14 cellular contexts compared by ENCODE assay signal in the genomic region with DNA sequence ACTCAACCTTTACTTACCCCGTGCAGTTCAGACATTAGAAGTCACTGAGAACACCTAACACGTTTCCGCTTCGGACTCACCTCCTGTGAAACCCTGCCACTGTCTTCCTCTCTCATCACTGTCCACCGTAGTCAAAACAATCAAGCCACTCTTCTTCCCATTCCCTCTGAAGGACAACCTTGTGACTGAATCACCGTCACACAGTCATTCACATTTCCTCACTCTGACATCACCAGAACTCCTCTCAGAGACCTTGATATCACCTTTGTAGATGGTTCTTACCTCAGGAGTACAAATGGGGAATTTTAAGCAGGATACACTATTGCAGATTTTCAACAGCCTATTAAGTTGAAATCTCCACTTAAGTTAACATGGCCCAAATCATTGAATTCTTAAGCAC. TPM values are rescaled to one million over a fixed set of nuclear protein-coding genes. Genes with fewer than 3 reads are reported as not detected.
DNase-seq lines count a peak whose midpoint lies in the region; ATAC-seq and TF ChIP-seq lines count a peak whose summit lies in the region.
"Had no signal": no experiment of that assay in that cellular context is flagged by ENCODE, and none has a peak within 500 bp of the region (broad histone marks: within the 10 kb centered on the region; RNA-seq: fewer than 3 reads in every experiment).

No MANE protein-coding gene starts in this region.

- H3K9ac ChIP-seq in Loucy (ENCODE audit: low read depth, low read length, poor library complexity, severe bottlenecking) (no peak overlapping the region), neural progenitor cell (no peak overlapping the region)

- H3K4me3 ChIP-seq in DOHH2 (ENCODE audit: low read length) = peak overlapping the region; percentile 85
- H3K4me3 ChIP-seq in Loucy (ENCODE audit: low read length, poor library complexity, severe bottlenecking) = peak overlapping the region; percentile 87
- peak overlapping the region; percentile 94 for H3K4me3 ChIP-seq in neural progenitor cell
- H3K4me3 ChIP-seq: thyroid gland had no signal

- peak overlapping the region; percentile 70 for H3K4me2 ChIP-seq in DOHH2 (ENCODE audit: low read length)
- peak overlapping the region; percentile 79 for H3K4me2 ChIP-seq in Loucy (ENCODE audit: low read depth, low read length, poor library complexity, severe bottlenecking)
- H3K4me2 ChIP-seq in neural progenitor cell = peak overlapping the region; percentile 90

- H4K20me1 ChIP-seq in DOHH2 (ENCODE audit: control insufficient read depth, insufficient read depth, low read depth, low read length) (no peaks in the 10 kb centered on the region), Loucy (ENCODE audit: insufficient read depth, low read length, poor library complexity, severe bottlenecking) (peaks cover 15% of the 10 kb centered on the region), neural progenitor cell (ENCODE audit: low read depth) (no peaks in the 10 kb centered on the region)

- H3K36me3 Mint-ChIP-seq in brain (peaks cover 25% of the 10 kb centered on the region), neural progenitor cell (peaks cover 17% of the 10 kb centered on the region)

- peak overlapping the region in 4 of 5 experiments; percentile 14 to 99 (median 99) for H3K27ac Mint-ChIP-seq in brain
- H3K27ac Mint-ChIP-seq in neural progenitor cell = no peak overlapping the region

- TF ChIP-seq CTCF in DOHH2 (IDR thresholded peaks at IDR 0.05; ENCODE audit: low read depth, low read length, poor library complexity, severe bottlenecking) (no peak), Loucy (conservative IDR thresholded peaks at IDR 0.05; ENCODE audit: low read length) (no peak), brain (conservative IDR thresholded peaks at IDR 0.05) (no peak), neural progenitor cell (IDR thresholded peaks at IDR 0.05) (no peak), foreskin keratinocyte (conservative IDR thresholded peaks at IDR 0.05) (no peak)

- H3K4me1 Mint-ChIP-seq in brain (peaks cover 48% of the 10 kb centered on the region), neural progenitor cell (peaks cover 27% of the 10 kb centered on the region)

- no peak for ATAC-seq in foreskin keratinocyte
- ATAC-seq: psoas muscle had no signal

- H3K27ac ChIP-seq in DOHH2 (ENCODE audit: low read depth, low read length) (no peak overlapping the region), neural progenitor cell (no peak overlapping the region), foreskin keratinocyte (no peak overlapping the region)
- H3K27ac ChIP-seq: esophagus muscularis mucosa, psoas muscle, thyroid gland had no signal

- H3F3A ChIP-seq in DOHH2 (ENCODE audit: control insufficient read depth, insufficient read depth) = no peaks in the 10 kb centered on the region
- no peaks in the 10 kb centered on the region for H3F3A ChIP-seq in Loucy (ENCODE audit: low read depth)
- H3F3A ChIP-seq in neural progenitor cell (ENCODE audit: low read depth) = no peaks in the 10 kb centered on the region

- H2AFZ ChIP-seq in Loucy (ENCODE audit: low read length) (no peak overlapping the region), neural progenitor cell (replicated peaks) (no peak overlapping the region)

- no peaks in the 10 kb centered on the region for H3K27me3 ChIP-seq in DOHH2 (ENCODE audit: control insufficient read depth, low read length)
- no peaks in the 10 kb centered on the region for H3K27me3 ChIP-seq in Loucy (ENCODE audit: insufficient read depth, low read length, poor library complexity, severe bottlenecking)
- H3K27me3 ChIP-seq in neural progenitor cell = no peaks in the 10 kb centered on the region
- no peaks in the 10 kb centered on the region for H3K27me3 ChIP-seq in foreskin keratinocyte
- H3K27me3 ChIP-seq: brain microvascular endothelial cell, esophagus muscularis mucosa, thyroid gland had no signal

- peaks cover 0 to 4% (median 0%) of the 10 kb centered on the region in 5 experiments for H3K9me3 Mint-ChIP-seq in brain
- no peaks in the 10 kb centered on the region for H3K9me3 Mint-ChIP-seq in neural progenitor cell

- H3K36me3 ChIP-seq in DOHH2 (ENCODE audit: control insufficient read depth, low read length) = peaks cover 15% of the 10 kb centered on the region
- no peaks in the 10 kb centered on the region for H3K36me3 ChIP-seq in Loucy (ENCODE audit: insufficient read depth, low read length)
- H3K36me3 ChIP-seq in neural progenitor cell = no peaks in the 10 kb centered on the region
- H3K36me3 ChIP-seq: brain microvascular endothelial cell, esophagus muscularis mucosa, thyroid gland had no signal

- H3K9me3 ChIP-seq in DOHH2 (ENCODE audit: control insufficient read depth, insufficient read depth, low read length) (no peaks in the 10 kb centered on the region), Loucy (ENCODE audit: insufficient read depth, low read depth, low read length) (no peaks in the 10 kb centered on the region), neural progenitor cell (ENCODE audit: low read depth) (no peaks in the 10 kb centered on the region)
- H3K9me3 ChIP-seq: esophagus muscularis mucosa, psoas muscle, thyroid gland had no signal

- H3K27me3 Mint-ChIP-seq in brain (peaks cover 18% of the 10 kb centered on the region), neural progenitor cell (ENCODE audit: insufficient read depth, low read depth) (peaks cover 4% of the 10 kb centered on the region)

- H3K4me3 Mint-ChIP-seq in brain (peak overlapping the region; percentile 94 to 98 (median 97)), neural progenitor cell (peak overlapping the region; percentile 96)

- DNase-seq in neural progenitor cell (ENCODE audit: low spot score) (no peak), OCI-M2 (lab: John Stamatoyannopoulos, UW; ENCODE audit: unreplicated experiment) (no peak), foreskin keratinocyte (no peak)
- DNase-seq in activated effector memory CD4-positive, alpha-beta T cell treated with anti-CD3 and anti-CD28 coated beads, Interleukin-2, amount 50 U/mL, for 16 hours = no peak
- DNase-seq: brain microvascular endothelial cell, KBM-7, NCI-H446, psoas muscle, SHP77 treated with DMSO at 0.1 percent for 48 hours, thyroid gland had no signal

- H3K4me1 ChIP-seq in DOHH2 (ENCODE audit: control insufficient read depth, low read length) (peaks cover 27% of the 10 kb centered on the region), Loucy (ENCODE audit: insufficient read depth, low read length, poor library complexity, severe bottlenecking) (peaks cover 29% of the 10 kb centered on the region), neural progenitor cell (peaks cover 19% of the 10 kb centered on the region), foreskin keratinocyte (peaks cover 29% of the 10 kb centered on the region)

- H3K9me2 ChIP-seq in DOHH2 (replicated peaks; ENCODE audit: control insufficient read depth, low read length) = no peaks in the 10 kb centered on the region
- no peaks in the 10 kb centered on the region for H3K9me2 ChIP-seq in Loucy (replicated peaks; ENCODE audit: low read depth, low read length)

- peaks cover 44% of the 10 kb centered on the region for H3K79me2 ChIP-seq in DOHH2 (ENCODE audit: control insufficient read depth, low read length)
- peaks cover 44% of the 10 kb centered on the region for H3K79me2 ChIP-seq in Loucy (ENCODE audit: insufficient read depth, low read length)
- peaks cover 44% of the 10 kb centered on the region for H3K79me2 ChIP-seq in neural progenitor cell (ENCODE audit: low read depth)

RNA-seq across cellular contexts. Expression of gene KBTBD6, which starts 1.3 kb away (rescaled TPM):
- 6.1 TPM for polyA plus RNA-seq in brain (ENCODE audit: insufficient read depth, low read depth, low replicate concordance)
- total RNA-seq in neural progenitor cell (ENCODE audit: low replicate concordance) = 11.5 and 14.4 TPM in 2 replicates
- total RNA-seq in foreskin keratinocyte = 7.7 and 9.5 TPM in 2 replicates
- 2.0 and 2.9 TPM in 2 replicates for polyA plus RNA-seq in foreskin keratinocyte
